Comparison of ENCODE assay signal across 17 cellular contexts in the genomic region with DNA sequence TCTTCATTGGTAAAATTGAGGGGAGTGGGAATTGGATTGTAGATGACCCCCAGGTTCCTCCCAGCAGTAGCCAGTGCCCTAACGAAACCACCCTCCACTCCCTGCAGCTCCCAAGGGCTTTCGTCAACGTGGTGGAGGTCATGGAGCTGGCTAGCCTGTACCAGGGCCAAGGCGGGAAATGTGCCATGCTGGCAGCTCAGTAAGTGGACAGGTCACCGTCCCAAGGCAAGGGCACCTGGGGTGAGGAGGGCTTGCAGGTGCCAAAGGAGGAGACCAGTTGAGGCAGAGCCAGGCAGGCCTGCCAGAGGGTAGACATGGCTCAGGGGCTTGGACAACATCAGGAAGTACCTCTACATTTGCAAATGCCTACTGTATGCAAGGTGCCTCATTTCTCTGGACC.
DNase-seq lines count a peak whose midpoint lies in the region; ATAC-seq and TF ChIP-seq lines count a peak whose summit lies in the region.
"Had no signal": no experiment of that assay in that cellular context is flagged by ENCODE, and none has a peak within 500 bp of the region (broad histone marks: within the 10 kb centered on the region; RNA-seq: fewer than 3 reads in every experiment).

No MANE protein-coding gene starts in this region.

- H3K4me1 Mint-ChIP-seq in activated T-cell treated with anti-CD3 and anti-CD28 coated beads, Interleukin-2, amount 50 U/mL, for 72 hours (ENCODE audit: low read depth): peaks cover 42% of the 10 kb centered on the region

- CTCF ChIA-PET in SK-N-SH (lab: Yijun Ruan, JAX): interaction anchor here (1.1 to 3.2 kb wide), 3 partner anchors 8 to 19 kb away, joined by 3 to 12 read pairs (median 5); no protein-coding TSS in a partner anchor

- H3K27me3 ChIP-seq in esophagus (ENCODE audit: control insufficient read depth in 1 of 2, insufficient read depth in 2 of 2, low read length in 2 of 2) (no peaks in the 10 kb centered on the region), right lobe of liver (no peaks in the 10 kb centered on the region), stomach (no peaks in the 10 kb centered on the region), SK-N-SH (ENCODE audit: insufficient read depth) (no peaks in the 10 kb centered on the region)

- H4K20me1 ChIP-seq in SK-N-SH (ENCODE audit: insufficient read depth): no peaks in the 10 kb centered on the region

- TF ChIP-seq CTCF in right lobe of liver (IDR thresholded peaks at IDR 0.05) (no peak), stomach (IDR thresholded peaks at IDR 0.05) (no peak), SK-N-SH (IDR thresholded peaks at IDR 0.05) (no peak)

- POLR2A ChIA-PET in SK-N-SH (lab: Yijun Ruan, JAX): interaction anchor here (0.8 kb wide), 1 partner anchor 35 kb away, joined by 3 read pairs; no protein-coding TSS in a partner anchor

- H3K9me2 ChIP-seq in SK-N-SH: no peaks in the 10 kb centered on the region

- no peak for TF ChIP-seq EP300 in stomach (IDR thresholded peaks at IDR 0.05)
- no peak for TF ChIP-seq EP300 in SK-N-SH (IDR thresholded peaks at IDR 0.05; ENCODE audit: borderline replicate concordance in 1 of 2, low read depth in 1 of 2, low read length in 1 of 2)

- no peak overlapping the region for H3K9ac ChIP-seq in SK-N-SH

- no peak overlapping the region for H3K4me3 Mint-ChIP-seq in activated T-cell treated with anti-CD3 and anti-CD28 coated beads, Interleukin-2, amount 50 U/mL, for 72 hours
- H3K4me3 Mint-ChIP-seq: B cell; CD4-positive, CD25-positive, alpha-beta regulatory T cell had no signal

- H3K4me2 ChIP-seq in SK-N-SH: no peak overlapping the region

- H3K9me3 ChIP-seq in esophagus (ENCODE audit: control insufficient read depth in 2 of 2, insufficient read depth in 1 of 2, low read depth in 1 of 2, low read length in 1 of 2): no peaks in the 10 kb centered on the region
- no peaks in the 10 kb centered on the region for H3K9me3 ChIP-seq in right lobe of liver
- no peaks in the 10 kb centered on the region for H3K9me3 ChIP-seq in stomach
- H3K9me3 ChIP-seq in SK-N-SH: no peaks in the 10 kb centered on the region

- H3K79me2 ChIP-seq in SK-N-SH (ENCODE audit: insufficient read depth): no peaks in the 10 kb centered on the region

- H3F3A ChIP-seq in SK-N-SH (replicated peaks; ENCODE audit: insufficient read depth): no peaks in the 10 kb centered on the region

- no peaks in the 10 kb centered on the region for H3K36me3 ChIP-seq in esophagus (ENCODE audit: control insufficient read depth in 2 of 2, insufficient read depth in 2 of 2, low read length in 1 of 2)
- H3K36me3 ChIP-seq in right lobe of liver: no peaks in the 10 kb centered on the region
- no peaks in the 10 kb centered on the region for H3K36me3 ChIP-seq in stomach
- H3K36me3 ChIP-seq in SK-N-SH (replicated peaks in 1 of 2; ENCODE audit: control insufficient read depth in 1 of 2, insufficient read depth in 2 of 2, low read length in 1 of 2): no peaks in the 10 kb centered on the region

- no peak overlapping the region for H2AFZ ChIP-seq in SK-N-SH (ENCODE audit: low read depth)

- TF ChIP-seq POLR2A in right lobe of liver (IDR thresholded peaks at IDR 0.05) (no peak), stomach (IDR thresholded peaks at IDR 0.05) (no peak)

- peak; percentile 14 for DNase-seq in activated T-cell treated with anti-CD3 and anti-CD28 coated beads, Interleukin-2, amount 50 U/mL, for 1 hour
- no peak for DNase-seq in activated T-cell treated with anti-CD3 and anti-CD28 coated beads, Interleukin-2, amount 50 U/mL, for 72 hours
- DNase-seq in right lobe of liver: peak; percentile 82 to 95 (median 91)
- peak; percentile 52 for DNase-seq in stomach
- DNase-seq in SK-N-SH: no peak
- DNase-seq in effector CD8-positive, alpha-beta T cell (lab: John Stamatoyannopoulos, UW): no peak
- DNase-seq: CD4-positive, CD25-positive, alpha-beta regulatory T cell; EL; NCI-H1048; NCI-H1436 treated with DMSO at 0.1 percent for 48 hours; NCI-H2081; NCI-H510A; NCI-H774 had no signal

- H3K27me3 Mint-ChIP-seq in activated T-cell treated with anti-CD3 and anti-CD28 coated beads, Interleukin-2, amount 50 U/mL, for 72 hours (ENCODE audit: low read depth): no peaks in the 10 kb centered on the region
- H3K27me3 Mint-ChIP-seq: B cell; CD4-positive, CD25-positive, alpha-beta regulatory T cell had no signal

- WGBS in esophagus, 2 donors: 84 to 91% methylated on average over 5 of the region's 5 CpGs
- no CpG with 5 or more reads among the region's 5 CpGs for WGBS in right lobe of liver (ENCODE audit: insufficient coverage, low coverage, low lambda C conversion rate, missing lambda C conversion rate)
- 59 to 86% (median 68%) methylated on average over 5 of the region's 5 CpGs for WGBS in stomach, 5 donors
- 88% methylated on average over 5 of the region's 5 CpGs for WGBS in SK-N-SH (ENCODE audit: low lambda C conversion rate)

- no peak overlapping the region for H3K27ac Mint-ChIP-seq in activated T-cell treated with anti-CD3 and anti-CD28 coated beads, Interleukin-2, amount 50 U/mL, for 72 hours
- H3K27ac Mint-ChIP-seq: B cell had no signal

- peaks cover 4 to 14% of the 10 kb centered on the region in 2 donors for H3K4me1 ChIP-seq in esophagus (ENCODE audit: control insufficient read depth in 2 of 2, insufficient read depth in 2 of 2, low read length in 1 of 2)
- peaks cover 0 to 27% (median 10%) of the 10 kb centered on the region in 4 donors for H3K4me1 ChIP-seq in right lobe of liver
- H3K4me1 ChIP-seq in stomach: peaks cover 24 to 64% (median 53%) of the 10 kb centered on the region in 4 donors
- H3K4me1 ChIP-seq in SK-N-SH (ENCODE audit: control insufficient read depth in 1 of 2, insufficient read depth in 2 of 2, low read depth in 1 of 2, low read length in 1 of 2): peaks cover 0 to 1% of the 10 kb centered on the region in 2 experiments; a peak in 3 of 4 replicates

- H3K27ac ChIP-seq in esophagus (ENCODE audit: low read depth in 2 of 2, low read length in 1 of 2) (peak overlapping the region; percentile 49 to 52), right lobe of liver (no peak overlapping the region), stomach (peak overlapping the region in 3 of 5 donors; percentile 93 to 97 (median 94)), SK-N-SH (ENCODE audit: low read depth in 2 of 2, low read length in 1 of 2) (no peak overlapping the region)
- H3K27ac ChIP-seq: 22Rv1 had no signal

- intact Hi-C loops in right lobe of liver (cut with DNase I) (no loop called here), stomach (cut with DNase I; ENCODE audit: low total_unique reads) (no loop called here)

- no peaks in the 10 kb centered on the region for H3K9me3 Mint-ChIP-seq in activated T-cell treated with anti-CD3 and anti-CD28 coated beads, Interleukin-2, amount 50 U/mL, for 72 hours
- H3K9me3 Mint-ChIP-seq: CD4-positive, CD25-positive, alpha-beta regulatory T cell had no signal

- no peak for ATAC-seq in activated T-cell treated with anti-CD3 and anti-CD28 coated beads, Interleukin-2, amount 50 U/mL, for 72 hours (replicated peaks in 1 of 2)
- ATAC-seq in right lobe of liver (peak; percentile 65 to 89 (median 79)), GM18907 (IDR thresholded peaks at IDR 0.05; ENCODE audit: unreplicated experiment) (no peak)

- H3K4me3 ChIP-seq in esophagus (ENCODE audit: low read depth in 1 of 2, low read length in 2 of 2) (no peak overlapping the region), right lobe of liver (no peak overlapping the region), stomach (no peak overlapping the region), SK-N-SH (ENCODE audit: low read depth in 2 of 2, low read length in 1 of 2) (no peak overlapping the region)

- H3K36me3 Mint-ChIP-seq in activated T-cell treated with anti-CD3 and anti-CD28 coated beads, Interleukin-2, amount 50 U/mL, for 72 hours (ENCODE audit: insufficient read depth in 2 of 2): no peaks in the 10 kb centered on the region

- no peak for TF ChIP-seq RAD21 in SK-N-SH (IDR thresholded peaks at IDR 0.05; ENCODE audit: low read length)

TF ChIP-seq in SK-N-SH, 30 proteins besides CTCF, POLR2A, EP300 and RAD21 (continues in another document):
- TF ChIP-seq MEF2A (IDR thresholded peaks at IDR 0.05; ENCODE audit: borderline replicate concordance, low read depth) (no peak), JUND (IDR thresholded peaks at IDR 0.05) (no peak), PBX3 (IDR thresholded peaks at IDR 0.05) (no peak), NFIC (IDR thresholded peaks at IDR 0.05; ENCODE audit: borderline replicate concordance) (no peak), ELF1 (IDR thresholded peaks at IDR 0.05) (no peak), FOXJ3 (CRISPR knock-in tag; IDR thresholded peaks at IDR 0.05) (no peak), MXI1 (IDR thresholded peaks at IDR 0.05; ENCODE audit: low read depth, low read length) (no peak), SIN3A (IDR thresholded peaks at IDR 0.05; ENCODE audit: borderline replicate concordance, low read depth, low read length) (no peak), SMC3 (IDR thresholded peaks at IDR 0.05; ENCODE audit: low read depth, low read length) (no peak)
- TF ChIP-seq, protein P1, sequence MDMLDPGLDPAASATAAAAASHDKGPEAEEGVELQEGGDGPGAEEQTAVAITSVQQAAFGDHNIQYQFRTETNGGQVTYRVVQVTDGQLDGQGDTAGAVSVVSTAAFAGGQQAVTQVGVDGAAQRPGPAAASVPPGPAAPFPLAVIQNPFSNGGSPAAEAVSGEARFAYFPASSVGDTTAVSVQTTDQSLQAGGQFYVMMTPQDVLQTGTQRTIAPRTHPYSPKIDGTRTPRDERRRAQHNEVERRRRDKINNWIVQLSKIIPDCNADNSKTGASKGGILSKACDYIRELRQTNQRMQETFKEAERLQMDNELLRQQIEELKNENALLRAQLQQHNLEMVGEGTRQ (IDR thresholded peaks at IDR 0.05; ENCODE audit: borderline replicate concordance, low read depth, low read length): no peak

Comparison
In these comparisons a context has a peak if more than half of its experiments do, and no peak if none do; other contexts are left out.
1. DNase-seq: peak in activated T-cell treated with anti-CD3 and anti-CD28 coated beads, Interleukin-2, amount 50 U/mL, for 1 hour (single experiment), right lobe of liver (3 of 3) and stomach (single experiment); none in activated T-cell treated with anti-CD3 and anti-CD28 coated beads, Interleukin-2, amount 50 U/mL, for 72 hours (0 of 2), SK-N-SH (single experiment) and effector CD8-positive, alpha-beta T cell (single experiment).
2. ATAC-seq: peak in right lobe of liver (4 of 4); none in activated T-cell treated with anti-CD3 and anti-CD28 coated beads, Interleukin-2, amount 50 U/mL, for 72 hours (0 of 2) and GM18907 (single experiment).
3. H3K27ac ChIP-seq: peak in esophagus (2 of 2) and stomach (3 of 5); none in right lobe of liver (0 of 3) and SK-N-SH (0 of 2).